In genomic region chr5:180215738-180216630, GRCh38 we compare ENCODE assay signal across 26 cellular contexts. TPM values are rescaled to one million over a fixed set of nuclear protein-coding genes. Genes with fewer than 3 reads are reported as not detected.
"Had no signal": no experiment of that assay in that cellular context is flagged by ENCODE, and none has a peak within 500 bp of the region (broad histone marks: within the 10 kb centered on the region; RNA-seq: fewer than 3 reads in every experiment).

No MANE protein-coding gene starts in this region.

- FAIRE-seq: HTR-8/SVneo, RCC 7860 had no signal

- H2AFZ ChIP-seq: PC-9 had no signal

- H3K9ac ChIP-seq: SK-N-SH had no signal

- H3K27me3 ChIP-seq: MG63 had no signal

- H3K4me2 ChIP-seq: PC-9, SK-N-SH had no signal

- H3K36me3 ChIP-seq: MG63 had no signal

- H3K27ac ChIP-seq: HL-60, PC-9 had no signal

- H3K4me3 ChIP-seq: MG63, PC-9 had no signal

- DNase-seq: KBM-7; MG63; NCI-H1092; NCI-H1105 treated with DMSO at 0.1 percent for 48 hours; NCI-H1417 treated with DMSO at 0.1 percent for 48 hours; NCI-H146; NCI-H1694 treated with DMSO at 0.1 percent for 48 hours; NCI-H1930; NCI-H2081; NCI-H2107; NCI-H2227 treated with DMSO at 0.1 percent for 48 hours; NCI-H510A; NCI-H524 treated with DMSO at 0.1 percent for 48 hours; NCI-H69; NCI-H774; NK-92 treated with Interleukin-12 subunit alpha and Interleukin-12 subunit beta, amount 100 ng/mL, for 24 hours; PC-9; RPMI8226; SHP77; SK-N-SH; SW 1271 had no signal

- H3K9me3 ChIP-seq: SK-N-SH had no signal

RNA-seq across cellular contexts. Expression of gene RASGEF1C, which starts 7.0 kb away (rescaled TPM):
- total RNA-seq: LHCN-M2, OCI-LY7, PC-9 had no signal
- polyA plus RNA-seq: SK-N-SH had no signal
